Comparison of ENCODE assay signal across 26 cellular contexts in the genomic region with DNA sequence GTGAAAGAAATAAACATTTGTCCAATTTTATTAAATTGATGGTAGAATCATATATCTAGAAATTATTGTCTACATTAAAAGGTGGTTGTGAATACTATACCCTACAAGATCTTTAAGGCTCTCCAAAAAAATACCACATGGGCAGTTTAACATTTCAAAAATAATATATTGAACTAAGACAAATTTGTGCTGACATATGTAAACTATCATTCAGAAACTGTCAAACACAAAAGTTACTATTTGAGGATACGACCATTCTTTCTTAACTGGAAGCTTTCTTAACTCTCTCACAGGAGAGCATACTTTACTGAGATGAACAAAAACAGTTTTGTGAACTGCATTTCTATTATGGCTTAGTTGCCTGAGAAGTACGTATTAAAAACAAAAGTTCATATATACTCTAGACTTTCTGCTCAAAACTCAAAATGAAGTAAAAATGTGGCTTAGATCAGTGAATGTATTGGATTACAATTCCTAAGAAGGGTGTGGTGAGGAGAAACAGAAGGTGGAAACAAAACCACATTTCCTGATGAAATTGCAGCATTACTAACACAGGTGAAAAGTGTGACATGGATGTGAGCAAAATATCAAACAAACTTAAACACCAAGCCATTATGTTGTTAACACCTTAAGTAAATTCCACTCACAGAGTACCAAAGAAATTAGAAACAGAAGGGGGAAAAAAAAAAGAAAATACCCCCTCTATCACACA.
A peak's percentile ranks its signal among the peaks of the same experiment; 100 is the strongest.
DNase-seq lines count a peak whose midpoint lies in the region; ATAC-seq, FAIRE-seq and TF ChIP-seq lines count a peak whose summit lies in the region.
"Had no signal": no experiment of that assay in that cellular context is flagged by ENCODE, and none has a peak within 500 bp of the region (broad histone marks: within the 10 kb centered on the region; RNA-seq: fewer than 3 reads in every experiment).

No MANE protein-coding gene starts in this region.

- TF ChIP-seq CTCF in HFF-Myc (IDR thresholded peaks at IDR 0.05; ENCODE audit: low read depth, low read length, missing control alignments) (no peak), astrocyte (IDR thresholded peaks at IDR 0.05; ENCODE audit: insufficient read depth, low read depth, low read length) (no peak), hepatocyte (IDR thresholded peaks at IDR 0.05; ENCODE audit: poor library complexity) (no peak)

- FAIRE-seq in astrocyte (lab: Jason Lieb, UNC) = no peak

- H3K4me1 ChIP-seq in astrocyte (ENCODE audit: insufficient read depth, low read length) (peaks cover 18% of the 10 kb centered on the region), hepatocyte (ENCODE audit: insufficient read depth) (peaks cover 14% of the 10 kb centered on the region)
- H3K4me1 ChIP-seq: esophagus squamous epithelium, HAP-1, uterus had no signal

- H3K36me3 Mint-ChIP-seq in astrocyte (ENCODE audit: low read depth, unreplicated experiment) = peaks cover 5% of the 10 kb centered on the region
- H3K36me3 Mint-ChIP-seq in stimulated activated memory B cell treated with anti-CD40 and anti-IgM and Interleukin-4, amounts not matched to agents 10 μg/mL and 1 μg/mL and 100 μg/mL, for 72 hours = no peaks in the 10 kb centered on the region

- no peaks in the 10 kb centered on the region for H3K9me2 ChIP-seq in hepatocyte (replicated peaks; ENCODE audit: insufficient read depth)

- H3K4me3 ChIP-seq in HFF-Myc (replicated peaks; ENCODE audit: low read depth, low read length) (no peak overlapping the region), astrocyte (ENCODE audit: insufficient read depth, low read depth, low read length) (no peak overlapping the region), hepatocyte (no peak overlapping the region)
- H3K4me3 ChIP-seq: esophagus squamous epithelium, HAP-1, lung, SJSA1, smooth muscle cell, uterus had no signal

- H3K4me3 Mint-ChIP-seq in astrocyte (ENCODE audit: unreplicated experiment) = no peak overlapping the region
- H3K4me3 Mint-ChIP-seq in stimulated activated memory B cell treated with anti-CD40 and anti-IgM and Interleukin-4, amounts not matched to agents 10 μg/mL and 1 μg/mL and 100 μg/mL, for 72 hours = no peak overlapping the region
- H3K4me3 Mint-ChIP-seq: activated CD8-positive, alpha-beta T cell treated with anti-CD3 and anti-CD28 coated beads for 36 hours had no signal

- H3K36me3 ChIP-seq in astrocyte (ENCODE audit: insufficient read depth, low read length) (no peaks in the 10 kb centered on the region), hepatocyte (replicated peaks; ENCODE audit: insufficient read depth, low read depth) (peaks cover 4% of the 10 kb centered on the region)
- H3K36me3 ChIP-seq: esophagus squamous epithelium, HAP-1, SJSA1, uterus had no signal

- H4K20me1 ChIP-seq in astrocyte (ENCODE audit: insufficient read depth, low read length) = no peaks in the 10 kb centered on the region
- H4K20me1 ChIP-seq in hepatocyte (ENCODE audit: insufficient read depth, poor library complexity, severe bottlenecking) = no peaks in the 10 kb centered on the region

- no peak overlapping the region for H3K9ac ChIP-seq in astrocyte (ENCODE audit: low read length)

- ATAC-seq in stimulated activated memory B cell treated with anti-CD40 and anti-IgM and Interleukin-4, amounts not matched to agents 10 μg/mL and 1 μg/mL and 100 μg/mL, for 72 hours = no peak
- ATAC-seq in GM18909 (IDR thresholded peaks at IDR 0.05; ENCODE audit: poor library complexity, unreplicated experiment) = no peak
- ATAC-seq: activated CD8-positive, alpha-beta T cell treated with anti-CD3 and anti-CD28 coated beads for 36 hours; Panc1 had no signal

- 69% methylated on average over 2 of the region's 2 CpGs for whole genome bisulfite sequencing in hepatocyte (ENCODE audit: low lambda C conversion rate, missing lambda C conversion rate)

- peak; percentile 9 for DNase-seq in A172 (ENCODE audit: low spot score)
- peak; percentile 38 for DNase-seq in HFF-Myc (ENCODE audit: extremely low read depth, low read depth)
- DNase-seq in astrocyte (ENCODE audit: low read depth) = peak; percentile 32
- no peak for DNase-seq in hepatocyte (ENCODE audit: low spot score)
- no peak for DNase-seq in dermis blood vessel endothelial cell
- DNase-seq in posterior vena cava (ENCODE audit: low spot score) = no peak
- DNase-seq: activated CD4-positive, alpha-beta T cell treated with anti-CD3 and anti-CD28 coated beads for 1 hour; activated CD8-positive, alpha-beta T cell treated with anti-CD3 and anti-CD28 coated beads for 36 hours; activated effector memory CD4-positive, alpha-beta T cell treated with anti-CD3 and anti-CD28 coated beads, Interleukin-2, amount 50 U/mL, for 16 hours; COR-L47; DMS79 treated with DMSO at 0.1 percent for 48 hours; effector memory CD4-positive, alpha-beta T cell; esophagus squamous epithelium; KG1; NCI-H146; NCI-H510A; NK-92 treated with Interleukin-12 subunit alpha and Interleukin-12 subunit beta, amount 100 ng/mL, for 24 hours; stimulated activated CD4-positive, alpha-beta T cell treated with anti-CD3 and anti-CD28 coated beads, Interleukin-2, amount 100 ng/mL, for 24 hours; uterus had no signal

- H3K4me2 ChIP-seq in astrocyte (ENCODE audit: low read length) (no peak overlapping the region), hepatocyte (no peak overlapping the region)
- H3K4me2 ChIP-seq: smooth muscle cell had no signal

- no peak overlapping the region for H3K27ac ChIP-seq in astrocyte (ENCODE audit: low read depth, low read length)
- peak overlapping the region; percentile 32 for H3K27ac ChIP-seq in hepatocyte
- H3K27ac ChIP-seq: esophagus squamous epithelium, SJSA1, uterus had no signal

- H3K9me3 ChIP-seq in astrocyte (ENCODE audit: insufficient read depth, low read depth, low read length) (no peaks in the 10 kb centered on the region), hepatocyte (ENCODE audit: low read depth) (no peaks in the 10 kb centered on the region)
- H3K9me3 ChIP-seq: esophagus squamous epithelium, HAP-1, SJSA1, uterus had no signal

- H3K4me1 Mint-ChIP-seq in astrocyte (ENCODE audit: low read depth, unreplicated experiment) = peaks cover 23% of the 10 kb centered on the region
- no peaks in the 10 kb centered on the region for H3K4me1 Mint-ChIP-seq in stimulated activated memory B cell treated with anti-CD40 and anti-IgM and Interleukin-4, amounts not matched to agents 10 μg/mL and 1 μg/mL and 100 μg/mL, for 72 hours

- H3K27ac Mint-ChIP-seq in astrocyte (ENCODE audit: unreplicated experiment) = peak overlapping the region; percentile 62
- no peak overlapping the region for H3K27ac Mint-ChIP-seq in stimulated activated memory B cell treated with anti-CD40 and anti-IgM and Interleukin-4, amounts not matched to agents 10 μg/mL and 1 μg/mL and 100 μg/mL, for 72 hours
- H3K27ac Mint-ChIP-seq: activated CD8-positive, alpha-beta T cell treated with anti-CD3 and anti-CD28 coated beads for 36 hours had no signal

- H3K27me3 Mint-ChIP-seq in astrocyte (ENCODE audit: low read depth, unreplicated experiment) = no peaks in the 10 kb centered on the region
- no peaks in the 10 kb centered on the region for H3K27me3 Mint-ChIP-seq in stimulated activated memory B cell treated with anti-CD40 and anti-IgM and Interleukin-4, amounts not matched to agents 10 μg/mL and 1 μg/mL and 100 μg/mL, for 72 hours
- H3K27me3 Mint-ChIP-seq: activated CD8-positive, alpha-beta T cell treated with anti-CD3 and anti-CD28 coated beads for 36 hours had no signal

- H3K79me2 ChIP-seq in astrocyte (ENCODE audit: insufficient read depth, low read length) (no peaks in the 10 kb centered on the region), hepatocyte (no peaks in the 10 kb centered on the region)

- no peak overlapping the region for H2AFZ ChIP-seq in astrocyte (ENCODE audit: low read depth, low read length)
- H2AFZ ChIP-seq in hepatocyte = no peak overlapping the region

- intact Hi-C loops in posterior vena cava (cut with DNase I) = no loop called here

- no peaks in the 10 kb centered on the region for H3K9me3 Mint-ChIP-seq in astrocyte (ENCODE audit: unreplicated experiment)
- no peaks in the 10 kb centered on the region for H3K9me3 Mint-ChIP-seq in stimulated activated memory B cell treated with anti-CD40 and anti-IgM and Interleukin-4, amounts not matched to agents 10 μg/mL and 1 μg/mL and 100 μg/mL, for 72 hours
- H3K9me3 Mint-ChIP-seq: activated CD8-positive, alpha-beta T cell treated with anti-CD3 and anti-CD28 coated beads for 36 hours had no signal

- H3K27me3 ChIP-seq in astrocyte (ENCODE audit: insufficient read depth, low read length) (no peaks in the 10 kb centered on the region), hepatocyte (no peaks in the 10 kb centered on the region)
- H3K27me3 ChIP-seq: esophagus squamous epithelium, SJSA1, uterus had no signal

Comparison
In these comparisons a context has a peak if more than half of its experiments do, and no peak if none do; other contexts are left out.
1. DNase-seq: peak in A172 (single experiment), HFF-Myc (single experiment) and astrocyte (single experiment); none in hepatocyte (single experiment), dermis blood vessel endothelial cell (single experiment) and posterior vena cava (single experiment).